1 cellular context compared by ENCODE assay signal in the genomic region with DNA sequence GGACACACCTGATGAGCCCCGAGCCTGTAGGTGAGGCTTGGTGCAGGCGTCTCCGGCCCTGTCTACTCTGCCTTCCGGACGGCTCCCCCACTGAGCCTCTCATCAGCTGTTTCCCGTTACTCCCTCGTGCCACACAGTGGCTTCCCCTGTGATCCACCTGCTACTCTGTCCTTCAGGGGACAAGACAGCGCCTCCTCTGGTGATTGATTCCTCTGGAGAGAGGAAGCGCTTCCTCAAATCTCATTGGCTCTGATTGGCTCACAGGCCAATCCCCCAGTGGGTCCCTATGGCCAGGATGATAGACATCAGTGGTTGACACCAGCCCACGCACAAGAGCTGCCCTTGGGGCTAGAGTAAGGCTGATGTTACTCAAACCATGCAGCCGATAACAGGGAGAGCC.
TF ChIP-seq lines count a peak whose summit lies in the region.

No MANE protein-coding gene starts in this region.

TF ChIP-seq in K562, 482 proteins besides CTCF, POLR2A, EP300 and RAD21 (continued from another document and continues in another):
- no peak for TF ChIP-seq MLLT1 (IDR thresholded peaks at IDR 0.05)
- TF ChIP-seq, protein P1, sequence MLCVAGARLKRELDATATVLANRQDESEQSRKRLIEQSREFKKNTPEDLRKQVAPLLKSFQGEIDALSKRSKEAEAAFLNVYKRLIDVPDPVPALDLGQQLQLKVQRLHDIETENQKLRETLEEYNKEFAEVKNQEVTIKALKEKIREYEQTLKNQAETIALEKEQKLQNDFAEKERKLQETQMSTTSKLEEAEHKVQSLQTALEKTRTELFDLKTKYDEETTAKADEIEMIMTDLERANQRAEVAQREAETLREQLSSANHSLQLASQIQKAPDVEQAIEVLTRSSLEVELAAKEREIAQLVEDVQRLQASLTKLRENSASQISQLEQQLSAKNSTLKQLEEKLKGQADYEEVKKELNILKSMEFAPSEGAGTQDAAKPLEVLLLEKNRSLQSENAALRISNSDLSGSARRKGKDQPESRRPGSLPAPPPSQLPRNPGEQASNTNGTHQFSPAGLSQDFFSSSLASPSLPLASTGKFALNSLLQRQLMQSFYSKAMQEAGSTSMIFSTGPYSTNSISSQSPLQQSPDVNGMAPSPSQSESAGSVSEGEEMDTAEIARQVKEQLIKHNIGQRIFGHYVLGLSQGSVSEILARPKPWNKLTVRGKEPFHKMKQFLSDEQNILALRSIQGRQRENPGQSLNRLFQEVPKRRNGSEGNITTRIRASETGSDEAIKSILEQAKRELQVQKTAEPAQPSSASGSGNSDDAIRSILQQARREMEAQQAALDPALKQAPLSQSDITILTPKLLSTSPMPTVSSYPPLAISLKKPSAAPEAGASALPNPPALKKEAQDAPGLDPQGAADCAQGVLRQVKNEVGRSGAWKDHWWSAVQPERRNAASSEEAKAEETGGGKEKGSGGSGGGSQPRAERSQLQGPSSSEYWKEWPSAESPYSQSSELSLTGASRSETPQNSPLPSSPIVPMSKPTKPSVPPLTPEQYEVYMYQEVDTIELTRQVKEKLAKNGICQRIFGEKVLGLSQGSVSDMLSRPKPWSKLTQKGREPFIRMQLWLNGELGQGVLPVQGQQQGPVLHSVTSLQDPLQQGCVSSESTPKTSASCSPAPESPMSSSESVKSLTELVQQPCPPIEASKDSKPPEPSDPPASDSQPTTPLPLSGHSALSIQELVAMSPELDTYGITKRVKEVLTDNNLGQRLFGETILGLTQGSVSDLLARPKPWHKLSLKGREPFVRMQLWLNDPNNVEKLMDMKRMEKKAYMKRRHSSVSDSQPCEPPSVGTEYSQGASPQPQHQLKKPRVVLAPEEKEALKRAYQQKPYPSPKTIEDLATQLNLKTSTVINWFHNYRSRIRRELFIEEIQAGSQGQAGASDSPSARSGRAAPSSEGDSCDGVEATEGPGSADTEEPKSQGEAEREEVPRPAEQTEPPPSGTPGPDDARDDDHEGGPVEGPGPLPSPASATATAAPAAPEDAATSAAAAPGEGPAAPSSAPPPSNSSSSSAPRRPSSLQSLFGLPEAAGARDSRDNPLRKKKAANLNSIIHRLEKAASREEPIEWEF (CRISPR knock-in tag; IDR thresholded peaks at IDR 0.05): no peak
- 0 out of 2 replicates have a peak, but pooled peaks have one; percentile 29 for TF ChIP-seq PHF21A (IDR thresholded peaks at IDR 0.05; ENCODE audit: borderline replicate concordance, low read depth)
- no peak for TF ChIP-seq NCOA4 (IDR thresholded peaks at IDR 0.05; ENCODE audit: partially characterized antibody)
- peak; percentile 72 for TF ChIP-seq CC2D1A (IDR thresholded peaks at IDR 0.05)
- TF ChIP-seq SPI1 (IDR thresholded peaks at IDR 0.05; ENCODE audit: borderline replicate concordance, low read depth, low read length): peak; percentile 86
- no peak for TF ChIP-seq TAF15 (IDR thresholded peaks at IDR 0.05; ENCODE audit: low read depth, low read length)
- no peak for TF ChIP-seq STAT5A (IDR thresholded peaks at IDR 0.05; ENCODE audit: borderline replicate concordance, low read length)
- 0 out of 2 replicates have a peak, but pooled peaks have one; percentile 18 for TF ChIP-seq HCFC1 (IDR thresholded peaks at IDR 0.05; ENCODE audit: low read depth, low read length)
- peak; percentile 25 for TF ChIP-seq TAF9B (IDR thresholded peaks at IDR 0.05; ENCODE audit: partially characterized antibody)
- no peak for TF ChIP-seq ELF4 (CRISPR knock-in tag; IDR thresholded peaks at IDR 0.05)
- TF ChIP-seq RBM39 (optimal IDR thresholded peaks at IDR 0.05; ENCODE audit: low read depth, low read length): no peak
- peak; percentile 73 for TF ChIP-seq CTBP1 (IDR thresholded peaks at IDR 0.05; ENCODE audit: borderline replicate concordance)
- peak; percentile 92 for TF ChIP-seq BHLHE40 (IDR thresholded peaks at IDR 0.05; ENCODE audit: low read length)
- no peak for TF ChIP-seq EHMT2 (IDR thresholded peaks at IDR 0.05)
- peak; percentile 65 for TF ChIP-seq CXXC5 (CRISPR knock-in tag; IDR thresholded peaks at IDR 0.05)
- TF ChIP-seq, protein P2, sequence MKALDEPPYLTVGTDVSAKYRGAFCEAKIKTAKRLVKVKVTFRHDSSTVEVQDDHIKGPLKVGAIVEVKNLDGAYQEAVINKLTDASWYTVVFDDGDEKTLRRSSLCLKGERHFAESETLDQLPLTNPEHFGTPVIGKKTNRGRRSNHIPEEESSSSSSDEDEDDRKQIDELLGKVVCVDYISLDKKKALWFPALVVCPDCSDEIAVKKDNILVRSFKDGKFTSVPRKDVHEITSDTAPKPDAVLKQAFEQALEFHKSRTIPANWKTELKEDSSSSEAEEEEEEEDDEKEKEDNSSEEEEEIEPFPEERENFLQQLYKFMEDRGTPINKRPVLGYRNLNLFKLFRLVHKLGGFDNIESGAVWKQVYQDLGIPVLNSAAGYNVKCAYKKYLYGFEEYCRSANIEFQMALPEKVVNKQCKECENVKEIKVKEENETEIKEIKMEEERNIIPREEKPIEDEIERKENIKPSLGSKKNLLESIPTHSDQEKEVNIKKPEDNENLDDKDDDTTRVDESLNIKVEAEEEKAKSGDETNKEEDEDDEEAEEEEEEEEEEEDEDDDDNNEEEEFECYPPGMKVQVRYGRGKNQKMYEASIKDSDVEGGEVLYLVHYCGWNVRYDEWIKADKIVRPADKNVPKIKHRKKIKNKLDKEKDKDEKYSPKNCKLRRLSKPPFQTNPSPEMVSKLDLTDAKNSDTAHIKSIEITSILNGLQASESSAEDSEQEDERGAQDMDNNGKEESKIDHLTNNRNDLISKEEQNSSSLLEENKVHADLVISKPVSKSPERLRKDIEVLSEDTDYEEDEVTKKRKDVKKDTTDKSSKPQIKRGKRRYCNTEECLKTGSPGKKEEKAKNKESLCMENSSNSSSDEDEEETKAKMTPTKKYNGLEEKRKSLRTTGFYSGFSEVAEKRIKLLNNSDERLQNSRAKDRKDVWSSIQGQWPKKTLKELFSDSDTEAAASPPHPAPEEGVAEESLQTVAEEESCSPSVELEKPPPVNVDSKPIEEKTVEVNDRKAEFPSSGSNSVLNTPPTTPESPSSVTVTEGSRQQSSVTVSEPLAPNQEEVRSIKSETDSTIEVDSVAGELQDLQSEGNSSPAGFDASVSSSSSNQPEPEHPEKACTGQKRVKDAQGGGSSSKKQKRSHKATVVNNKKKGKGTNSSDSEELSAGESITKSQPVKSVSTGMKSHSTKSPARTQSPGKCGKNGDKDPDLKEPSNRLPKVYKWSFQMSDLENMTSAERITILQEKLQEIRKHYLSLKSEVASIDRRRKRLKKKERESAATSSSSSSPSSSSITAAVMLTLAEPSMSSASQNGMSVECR (CRISPR knock-in tag; IDR thresholded peaks at IDR 0.05): peak; percentile 47; the same call in 1 of the 2 replicates
- TF ChIP-seq SMARCA4 (IDR thresholded peaks at IDR 0.05): 0 out of 2 replicates have a peak, but pooled peaks have one; percentile 14
- no peak for TF ChIP-seq MTA3 (IDR thresholded peaks at IDR 0.05; ENCODE audit: borderline replicate concordance)
- TF ChIP-seq ZNF318 (IDR thresholded peaks at IDR 0.05; ENCODE audit: borderline replicate concordance in 1 of 2, low read depth in 1 of 2): peak in 1 of 2 experiments; percentile 57; a peak in 1 of 4 replicates
- TF ChIP-seq ZNF830 (CRISPR knock-in tag; IDR thresholded peaks at IDR 0.05): no peak
- TF ChIP-seq TFAP4 (CRISPR knock-in tag; IDR thresholded peaks at IDR 0.05; ENCODE audit: borderline replicate concordance): peak; percentile 99
- no peak for TF ChIP-seq SAFB2 (IDR thresholded peaks at IDR 0.05; ENCODE audit: borderline replicate concordance, low read depth, low read length, severe bottlenecking)
- peak in 1 of 2 experiments; percentile 88; a peak in 2 of 4 replicates for TF ChIP-seq RCOR1 (IDR thresholded peaks at IDR 0.05; ENCODE audit: borderline replicate concordance in 1 of 2, low read depth in 2 of 2, low read length in 2 of 2)
- peak; percentile 57; the same call in 1 of the 2 replicates for TF ChIP-seq JUND (IDR thresholded peaks at IDR 0.05; ENCODE audit: borderline replicate concordance, low read depth, low read length)
- no peak for TF ChIP-seq JUND (tag; IDR thresholded peaks at IDR 0.05; ENCODE audit: borderline replicate concordance, low read depth, low read length)
- no peak for TF ChIP-seq HMG20A (CRISPR knock-in tag; conservative IDR thresholded peaks at IDR 0.05)
- TF ChIP-seq CREB1 (IDR thresholded peaks at IDR 0.05): no peak
- TF ChIP-seq CREB1 (CRISPR knock-in tag; IDR thresholded peaks at IDR 0.05): 0 out of 2 replicates have a peak, but pooled peaks have one; percentile 18
- TF ChIP-seq CREBBP (IDR thresholded peaks at IDR 0.05; ENCODE audit: low read depth, low read length): no peak
- TF ChIP-seq PCBP2 (IDR thresholded peaks at IDR 0.05; ENCODE audit: low read depth, low read length, poor library complexity, severe bottlenecking): no peak
- TF ChIP-seq MYC (IDR thresholded peaks at IDR 0.05; ENCODE audit: low read depth, low read length): peak; percentile 80
- TF ChIP-seq MYC (CRISPR knock-in tag; IDR thresholded peaks at IDR 0.05; ENCODE audit: borderline replicate concordance, low read depth): no peak
- peak; percentile 74 for TF ChIP-seq PKNOX1 (IDR thresholded peaks at IDR 0.05)
- TF ChIP-seq ATF7 (IDR thresholded peaks at IDR 0.05): peak; percentile 36; the same call in 1 of the 2 replicates
